8 cellular contexts compared by ENCODE assay signal in genomic region chr9:62532777-62533173, GRCh38.
A peak's percentile ranks its signal among the peaks of the same experiment; 100 is the strongest.
DNase-seq lines count a peak whose midpoint lies in the region; ATAC-seq and TF ChIP-seq lines count a peak whose summit lies in the region.
"Not testable (repeated sequence)": the region's sequence is repeated elsewhere in the genome, so short reads cannot be mapped to it uniquely, and the experiment has no call there.

No MANE protein-coding gene starts in this region.

- POLR2A ChIA-PET in CD8-positive, alpha-beta memory T cell (lab: Charles Lee); SK-N-SH (lab: Yijun Ruan, JAX); activated CD8-positive, alpha-beta T cell treated with anti-CD3 and anti-CD28 coated beads, Interleukin-2, amount 10 ng/mL, durations not matched to agents 7 days and 5 days (lab: Charles Lee): not testable (repeated sequence)

- WGBS in SK-N-SH (ENCODE audit: low lambda C conversion rate) = no CpG with 5 or more reads among the region's 16 CpGs
- whole genome bisulfite sequencing in ovary, 3 donors = 7% methylated on average over 5 of the region's 16 CpGs; no CpG with 5 or more reads in 2 of the 3 donors
- 0 to 3% (median 0%) methylated on average over 1 to 4 of the region's 16 CpGs; no CpG with 5 or more reads in 2 of the 5 donors for WGBS in stomach, 5 donors

- not testable (repeated sequence) for TF ChIP-seq EP300 in SK-N-SH (IDR thresholded peaks at IDR 0.05; ENCODE audit: borderline replicate concordance in 1 of 2, low read depth in 1 of 2, low read length in 1 of 2); ovary (IDR thresholded peaks at IDR 0.05); stomach (IDR thresholded peaks at IDR 0.05)

- H3K9me2 ChIP-seq in SK-N-SH = not testable (repeated sequence)

- not testable (repeated sequence) for H3K4me2 ChIP-seq in SK-N-SH

- H3K4me3 Mint-ChIP-seq in CD8-positive, alpha-beta memory T cell = peak overlapping the region in 5 of 7 donors; percentile 82 to 95 (median 89)
- peak overlapping the region; percentile 86 for H3K4me3 Mint-ChIP-seq in activated CD8-positive, alpha-beta T cell treated with anti-CD3 and anti-CD28 coated beads, Interleukin-2, amount 10 ng/mL, durations not matched to agents 7 days and 5 days
- H3K4me3 Mint-ChIP-seq in immature natural killer cell = peak overlapping the region in 3 of 5 donors; percentile 82 to 85 (median 84)

- not testable (repeated sequence) for H3K36me3 ChIP-seq in CD8-positive, alpha-beta memory T cell (ENCODE audit: insufficient read depth, low read length); SK-N-SH (replicated peaks in 1 of 2; ENCODE audit: control insufficient read depth in 1 of 2, insufficient read depth in 2 of 2, low read length in 1 of 2); brain microvascular endothelial cell (replicated peaks); ovary; stomach

- ATAC-seq in activated CD8-positive, alpha-beta T cell treated with anti-CD3 and anti-CD28 coated beads, Interleukin-2, amount 10 ng/mL, durations not matched to agents 7 days and 5 days = not testable (repeated sequence)

- not testable (repeated sequence) for H3K27ac ChIP-seq in CD8-positive, alpha-beta memory T cell (ENCODE audit: low read depth, low read length); SK-N-SH (ENCODE audit: low read depth in 2 of 2, low read length in 1 of 2); brain microvascular endothelial cell; ovary; stomach

- H4K20me1 ChIP-seq in SK-N-SH (ENCODE audit: insufficient read depth) = not testable (repeated sequence)

- in situ Hi-C loops in brain microvascular endothelial cell (cut with HindIII; ENCODE audit: low pct_ligation_motif_present, low sequenced_read_pairs) = not testable (repeated sequence)

- not testable (repeated sequence) for H3K4me1 Mint-ChIP-seq in CD8-positive, alpha-beta memory T cell; activated CD8-positive, alpha-beta T cell treated with anti-CD3 and anti-CD28 coated beads, Interleukin-2, amount 10 ng/mL, durations not matched to agents 7 days and 5 days (ENCODE audit: low read depth); immature natural killer cell

- intact Hi-C loops in ovary (cut with DNase I); stomach (cut with DNase I; ENCODE audit: low total_unique reads): not testable (repeated sequence)

- not testable (repeated sequence) for TF ChIP-seq RAD21 in SK-N-SH (IDR thresholded peaks at IDR 0.05; ENCODE audit: low read length)

- H3K27ac Mint-ChIP-seq in CD8-positive, alpha-beta memory T cell = peak overlapping the region in 3 of 8 donors; percentile 36 to 81 (median 74)
- H3K27ac Mint-ChIP-seq in activated CD8-positive, alpha-beta T cell treated with anti-CD3 and anti-CD28 coated beads, Interleukin-2, amount 10 ng/mL, durations not matched to agents 7 days and 5 days = peak overlapping the region; percentile 91
- H3K27ac Mint-ChIP-seq in immature natural killer cell = peak overlapping the region in 1 of 6 donors; percentile 73

- H3K4me1 ChIP-seq in CD8-positive, alpha-beta memory T cell (ENCODE audit: insufficient read depth, low read length); SK-N-SH (ENCODE audit: control insufficient read depth in 1 of 2, insufficient read depth in 2 of 2, low read depth in 1 of 2, low read length in 1 of 2); ovary (ENCODE audit: insufficient read depth); stomach: not testable (repeated sequence)

- not testable (repeated sequence) for H2AFZ ChIP-seq in SK-N-SH (ENCODE audit: low read depth)

- H3K36me3 Mint-ChIP-seq in CD8-positive, alpha-beta memory T cell; activated CD8-positive, alpha-beta T cell treated with anti-CD3 and anti-CD28 coated beads, Interleukin-2, amount 10 ng/mL, durations not matched to agents 7 days and 5 days (ENCODE audit: low read depth); immature natural killer cell: not testable (repeated sequence)

- H3K4me3 ChIP-seq in CD8-positive, alpha-beta memory T cell (ENCODE audit: low read length); ovary: not testable (repeated sequence)
- H3K4me3 ChIP-seq in SK-N-SH (ENCODE audit: low read depth in 2 of 2, low read length in 1 of 2) = peak overlapping the region in 1 of 2 experiments; percentile 21; a peak in 1 of 4 replicates
- peak overlapping the region; percentile 52 for H3K4me3 ChIP-seq in brain microvascular endothelial cell (ENCODE audit: low read depth, low read length)
- H3K4me3 ChIP-seq in fibroblast of the aortic adventitia (ENCODE audit: low read depth, low read length) = peak overlapping the region; percentile 42
- H3K4me3 ChIP-seq in stomach = peak overlapping the region in 1 of 4 donors; percentile 34

- H3K79me2 ChIP-seq in SK-N-SH (ENCODE audit: insufficient read depth) = not testable (repeated sequence)

- CTCF ChIA-PET in CD8-positive, alpha-beta memory T cell (lab: Charles Lee); SK-N-SH (lab: Yijun Ruan, JAX); activated CD8-positive, alpha-beta T cell treated with anti-CD3 and anti-CD28 coated beads, Interleukin-2, amount 10 ng/mL, durations not matched to agents 7 days and 5 days (lab: Charles Lee): not testable (repeated sequence)

- not testable (repeated sequence) for H3K9ac ChIP-seq in SK-N-SH

- H3K27me3 Mint-ChIP-seq in CD8-positive, alpha-beta memory T cell; activated CD8-positive, alpha-beta T cell treated with anti-CD3 and anti-CD28 coated beads, Interleukin-2, amount 10 ng/mL, durations not matched to agents 7 days and 5 days (ENCODE audit: low read depth); immature natural killer cell (ENCODE audit: low read depth in 3 of 3): not testable (repeated sequence)

- TF ChIP-seq CTCF in SK-N-SH (IDR thresholded peaks at IDR 0.05); brain microvascular endothelial cell (IDR thresholded peaks at IDR 0.05; ENCODE audit: low read depth, low read length, missing control alignments); fibroblast of the aortic adventitia (IDR thresholded peaks at IDR 0.05; ENCODE audit: insufficient read depth, low read length); ovary (IDR thresholded peaks at IDR 0.05); stomach (IDR thresholded peaks at IDR 0.05): not testable (repeated sequence)

- not testable (repeated sequence) for TF ChIP-seq POLR2A in ovary (IDR thresholded peaks at IDR 0.05); stomach (IDR thresholded peaks at IDR 0.05)

- not testable (repeated sequence) for H3K9me3 ChIP-seq in CD8-positive, alpha-beta memory T cell (ENCODE audit: low read length); SK-N-SH; ovary; stomach

- not testable (repeated sequence) for H3K9me3 Mint-ChIP-seq in CD8-positive, alpha-beta memory T cell; activated CD8-positive, alpha-beta T cell treated with anti-CD3 and anti-CD28 coated beads, Interleukin-2, amount 10 ng/mL, durations not matched to agents 7 days and 5 days (ENCODE audit: insufficient read depth); immature natural killer cell

- not testable (repeated sequence) for H3F3A ChIP-seq in SK-N-SH (replicated peaks; ENCODE audit: insufficient read depth)

- H3K27me3 ChIP-seq in CD8-positive, alpha-beta memory T cell (ENCODE audit: insufficient read depth, low read length, poor library complexity, severe bottlenecking); SK-N-SH (ENCODE audit: insufficient read depth); brain microvascular endothelial cell (replicated peaks); ovary; stomach: not testable (repeated sequence)

- DNase-seq in CD8-positive, alpha-beta memory T cell = peak in 4 of 5 donors; percentile 46 to 70 (median 55)
- not testable (repeated sequence) for DNase-seq in SK-N-SH; fibroblast of the aortic adventitia (ENCODE audit: low read depth)
- peak; percentile 50 for DNase-seq in activated CD8-positive, alpha-beta T cell treated with anti-CD3 and anti-CD28 coated beads, Interleukin-2, amount 10 ng/mL, durations not matched to agents 7 days and 5 days
- peak; percentile 13 for DNase-seq in brain microvascular endothelial cell
- DNase-seq in immature natural killer cell = peak in 2 of 3 donors; percentile 19 to 54
- peak; percentile 6 to 64 (median 55) for DNase-seq in ovary
- DNase-seq in stomach = peak; percentile 26

TF ChIP-seq in SK-N-SH, 30 proteins besides CTCF, POLR2A, EP300 and RAD21:
- peak; percentile 81; the same call in 1 of the 2 replicates for TF ChIP-seq YY1 (IDR thresholded peaks at IDR 0.05; ENCODE audit: low read depth)
